Comparison of ENCODE assay signal across 27 cellular contexts in genomic region chr15:47337106-47337505, GRCh38.
DNase-seq lines count a peak whose midpoint lies in the region.
"Had no signal": no experiment of that assay in that cellular context is flagged by ENCODE, and none has a peak within 500 bp of the region (broad histone marks: within the 10 kb centered on the region; RNA-seq: fewer than 3 reads in every experiment).

No MANE protein-coding gene starts in this region.

- H2AK5ac ChIP-seq in mesenchymal stem cell (ENCODE audit: low read length, severe bottlenecking) (no peak overlapping the region), trophoblast cell (ENCODE audit: low read length) (no peak overlapping the region)

- no peak overlapping the region for H3K9ac ChIP-seq in mesenchymal stem cell (ENCODE audit: low read length)
- no peak overlapping the region for H3K9ac ChIP-seq in trophoblast cell (ENCODE audit: low read length)
- H3K9ac ChIP-seq: BLaER1; BLaER1 treated with 17β-estradiol and CSF1 and Interleukin-3, amounts not matched to agents 10 nM and 100 nM had no signal

- H2BK15ac ChIP-seq in mesenchymal stem cell (ENCODE audit: low read depth, poor library complexity, severe bottlenecking): no peak overlapping the region

- H3K4me2 ChIP-seq in mesenchymal stem cell (ENCODE audit: low read length, poor library complexity, severe bottlenecking) (no peak overlapping the region), trophoblast cell (ENCODE audit: low read length) (no peak overlapping the region)
- H3K4me2 ChIP-seq: A549; BLaER1; BLaER1 treated with 17β-estradiol and CSF1 and Interleukin-3, amounts not matched to agents 10 nM and 100 nM had no signal

- H3K9me3 ChIP-seq in mesenchymal stem cell (ENCODE audit: control insufficient read depth, low read length) (no peaks in the 10 kb centered on the region), trophoblast cell (ENCODE audit: insufficient read depth, low read depth, low read length) (no peaks in the 10 kb centered on the region)
- H3K9me3 ChIP-seq: A549, BE2C, BLaER1 had no signal

- H3K4ac ChIP-seq in mesenchymal stem cell (ENCODE audit: low read depth in 1 of 2, low read length in 2 of 2) (no peak overlapping the region), trophoblast cell (ENCODE audit: low read depth, low read length) (no peak overlapping the region)

- H3K14ac ChIP-seq in mesenchymal stem cell (ENCODE audit: low read length in 2 of 2) (no peak overlapping the region), trophoblast cell (ENCODE audit: low read length) (no peak overlapping the region)

- no peaks in the 10 kb centered on the region for H3K27me3 ChIP-seq in mesenchymal stem cell (ENCODE audit: control insufficient read depth in 1 of 2, insufficient read depth in 1 of 2, low read length in 2 of 2)
- no peaks in the 10 kb centered on the region for H3K27me3 ChIP-seq in trophoblast cell (ENCODE audit: insufficient read depth, low read length)
- H3K27me3 ChIP-seq: BE2C; BLaER1; BLaER1 treated with 17β-estradiol and CSF1 and Interleukin-3, amounts not matched to agents 10 nM and 100 nM had no signal

- H3K23ac ChIP-seq in mesenchymal stem cell (ENCODE audit: low read length in 2 of 2) (no peak overlapping the region), trophoblast cell (ENCODE audit: low read length) (no peak overlapping the region)

- no peaks in the 10 kb centered on the region for H3K79me2 ChIP-seq in trophoblast cell (ENCODE audit: control insufficient read depth, insufficient read depth, low read length, poor library complexity)

- H4K91ac ChIP-seq in mesenchymal stem cell (ENCODE audit: low read length) (no peak overlapping the region), trophoblast cell (ENCODE audit: low read depth, low read length) (no peak overlapping the region)

- H3K79me1 ChIP-seq in mesenchymal stem cell (replicated peaks; ENCODE audit: low read length, poor library complexity, severe bottlenecking) (no peaks in the 10 kb centered on the region), trophoblast cell (ENCODE audit: low read length) (peaks cover 6% of the 10 kb centered on the region)

- H3K27ac ChIP-seq in mesenchymal stem cell (ENCODE audit: low read length, poor library complexity, severe bottlenecking): no peak overlapping the region
- H3K27ac ChIP-seq in trophoblast cell (ENCODE audit: low read depth, low read length): no peak overlapping the region
- H3K27ac ChIP-seq: 22Rv1; A549; BLaER1; BLaER1 treated with 17β-estradiol and CSF1 and Interleukin-3, amounts not matched to agents 10 nM and 100 nM; C4-2B had no signal

- H2AFZ ChIP-seq in mesenchymal stem cell (ENCODE audit: low read depth, low read length) (no peak overlapping the region), trophoblast cell (ENCODE audit: insufficient read depth, low read length, poor library complexity) (no peak overlapping the region)

- H4K12ac ChIP-seq in trophoblast cell (ENCODE audit: low read depth, low read length): no peak overlapping the region

- H3K18ac ChIP-seq in mesenchymal stem cell (ENCODE audit: low read depth in 1 of 2, low read length in 2 of 2) (no peak overlapping the region), trophoblast cell (ENCODE audit: low read length) (no peak overlapping the region)

- WGBS in mesenchymal stem cell: 92% methylated on average over 2 of the region's 2 CpGs
- WGBS in trophoblast cell (ENCODE audit: extremely low coverage, insufficient coverage, insufficient read length): no CpG with 5 or more reads among the region's 2 CpGs

- H2BK12ac ChIP-seq in mesenchymal stem cell (ENCODE audit: low read length in 2 of 2) (peak overlapping the region; percentile 13 to 18), trophoblast cell (ENCODE audit: low read length) (no peak overlapping the region)

- DNase-seq in mesenchymal stem cell: no peak
- peak; percentile 67 to 87 for DNase-seq in trophoblast cell
- DNase-seq in amygdala (lab: John Stamatoyannopoulos, UW): no peak
- DNase-seq in DMS153 (lab: John Stamatoyannopoulos, UW): no peak
- DNase-seq: 8988T; ACHN; AML-193; BE2C; C1 segment of cervical spinal cord; Caco-2; Calu3; CD4-positive, alpha-beta T cell; CD4-positive, CD25-positive, alpha-beta regulatory T cell; CD8-positive, alpha-beta memory T cell; CD8-positive, alpha-beta T cell; COR-L47; DMS 273 treated with DMSO at 0.1 percent for 48 hours; DMS53; DMS79; DMS79 treated with DMSO at 0.1 percent for 48 hours; DND-41; EL had no signal

- H3K36me3 ChIP-seq in mesenchymal stem cell (ENCODE audit: control insufficient read depth in 1 of 2, insufficient read depth in 2 of 2, low read depth in 1 of 2, low read length in 2 of 2) (no peaks in the 10 kb centered on the region), trophoblast cell (ENCODE audit: control insufficient read depth in 1 of 2, insufficient read depth in 2 of 2, low read length in 2 of 2) (no peaks in the 10 kb centered on the region)
- H3K36me3 ChIP-seq: BE2C; BLaER1; BLaER1 treated with 17β-estradiol and CSF1 and Interleukin-3, amounts not matched to agents 10 nM and 100 nM had no signal

- H2BK5ac ChIP-seq in mesenchymal stem cell (ENCODE audit: low read depth, low read length, poor library complexity, severe bottlenecking) (no peak overlapping the region), trophoblast cell (ENCODE audit: low read depth, low read length, poor library complexity) (no peak overlapping the region)

- H4K8ac ChIP-seq in mesenchymal stem cell (ENCODE audit: low read length) (no peak overlapping the region), trophoblast cell (ENCODE audit: low read depth, low read length) (no peak overlapping the region)

- no peaks in the 10 kb centered on the region for H3K4me1 ChIP-seq in mesenchymal stem cell (ENCODE audit: control insufficient read depth, insufficient read depth, low read depth, low read length)
- peaks cover 22 to 40% of the 10 kb centered on the region in 2 experiments for H3K4me1 ChIP-seq in trophoblast cell (ENCODE audit: control insufficient read depth in 1 of 2, insufficient read depth in 2 of 2, low read length in 2 of 2)
- H3K4me1 ChIP-seq: A549; BE2C; BLaER1 treated with 17β-estradiol and CSF1 and Interleukin-3, amounts not matched to agents 10 nM and 100 nM had no signal

- H3K4me3 ChIP-seq in mesenchymal stem cell (ENCODE audit: insufficient read depth in 1 of 2, low read depth in 1 of 2, low read length in 2 of 2) (no peak overlapping the region), trophoblast cell (ENCODE audit: low read depth, low read length) (no peak overlapping the region)
- H3K4me3 ChIP-seq: A549; BLaER1; BLaER1 treated with 17β-estradiol and CSF1 and Interleukin-3, amounts not matched to agents 10 nM and 100 nM had no signal

- H2BK120ac ChIP-seq in mesenchymal stem cell (ENCODE audit: low read depth, low read length): no peak overlapping the region
- H2BK120ac ChIP-seq in trophoblast cell (ENCODE audit: insufficient read depth, low read length, poor library complexity): no peak overlapping the region

Comparison
In these comparisons a context has a peak if more than half of its experiments do, and no peak if none do; other contexts are left out.
1. DNase-seq: peak in trophoblast cell (2 of 2); none in mesenchymal stem cell (single experiment), amygdala (0 of 56) and DMS153 (single experiment).